8 cellular contexts compared by ENCODE assay signal in the genomic region with DNA sequence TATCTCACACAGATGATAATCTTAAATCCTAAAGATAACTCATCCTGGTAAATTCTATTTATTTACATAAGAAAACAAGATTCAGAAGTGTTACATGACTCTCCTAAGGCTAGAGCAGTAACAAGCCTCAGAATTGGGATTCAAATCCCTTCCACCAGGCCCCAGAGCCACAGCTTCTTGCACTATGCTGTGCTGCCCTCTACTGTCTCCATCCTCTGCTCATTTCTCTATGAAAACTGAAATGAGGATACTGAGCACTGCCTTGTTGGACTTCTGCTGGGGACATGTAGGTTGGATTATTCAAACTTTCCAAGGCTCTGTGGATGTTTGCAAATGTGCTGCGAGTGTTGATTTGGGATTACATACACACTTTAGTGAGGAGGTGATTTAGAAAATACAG. TPM values are rescaled to one million over a fixed set of nuclear protein-coding genes. Genes with fewer than 3 reads are reported as not detected.
DNase-seq lines count a peak whose midpoint lies in the region; ATAC-seq lines count a peak whose summit lies in the region.

No MANE protein-coding gene starts in this region.

- ATAC-seq in activated CD8-positive, alpha-beta memory T cell treated with anti-CD3 and anti-CD28 coated beads, Interleukin-2, amount 10 ng/mL, durations not matched to agents 7 days and 5 days = peak; percentile 55
- ATAC-seq in HG02642 (IDR thresholded peaks at IDR 0.05; ENCODE audit: poor library complexity, unreplicated experiment) (peak; percentile 71), HG02763 (IDR thresholded peaks at IDR 0.05; ENCODE audit: unreplicated experiment) (no peak)

- no peaks in the 10 kb centered on the region for H3K9me3 Mint-ChIP-seq in activated CD8-positive, alpha-beta memory T cell treated with anti-CD3 and anti-CD28 coated beads, Interleukin-2, amount 10 ng/mL, durations not matched to agents 7 days and 5 days (ENCODE audit: low read depth)

- no peak overlapping the region for H3K4me3 Mint-ChIP-seq in activated CD8-positive, alpha-beta memory T cell treated with anti-CD3 and anti-CD28 coated beads, Interleukin-2, amount 10 ng/mL, durations not matched to agents 7 days and 5 days

- no peak overlapping the region for H3K27ac Mint-ChIP-seq in activated CD8-positive, alpha-beta memory T cell treated with anti-CD3 and anti-CD28 coated beads, Interleukin-2, amount 10 ng/mL, durations not matched to agents 7 days and 5 days

- CTCF ChIA-PET in activated CD8-positive, alpha-beta memory T cell treated with anti-CD3 and anti-CD28 coated beads, Interleukin-2, amount 10 ng/mL, durations not matched to agents 7 days and 5 days (lab: Charles Lee) = interaction anchor here (1.2 kb wide), 1 partner anchor 11 kb away, joined by 4 read pairs; no protein-coding TSS in a partner anchor

- H3K4me1 Mint-ChIP-seq in activated CD8-positive, alpha-beta memory T cell treated with anti-CD3 and anti-CD28 coated beads, Interleukin-2, amount 10 ng/mL, durations not matched to agents 7 days and 5 days = no peaks in the 10 kb centered on the region

- DNase-seq in activated CD8-positive, alpha-beta memory T cell treated with anti-CD3 and anti-CD28 coated beads, Interleukin-2, amount 10 ng/mL, durations not matched to agents 7 days and 5 days = no peak
- DNase-seq in activated CD8-positive, alpha-beta memory T cell treated with anti-CD3 and anti-CD28 coated beads for 24 hours = no peak
- DNase-seq in NCI-H226 = peak; percentile 41
- peak; percentile 2 for DNase-seq in amniotic stem cell (lab: John Stamatoyannopoulos, UW)
- DNase-seq in kidney tubule cell (ENCODE audit: low spot score) = peak; percentile 54
- no peak for DNase-seq in GM19240 (ENCODE audit: insufficient read length, low spot score)

- H3K27me3 Mint-ChIP-seq in activated CD8-positive, alpha-beta memory T cell treated with anti-CD3 and anti-CD28 coated beads, Interleukin-2, amount 10 ng/mL, durations not matched to agents 7 days and 5 days = no peaks in the 10 kb centered on the region

- peaks cover 13% of the 10 kb centered on the region for H3K36me3 Mint-ChIP-seq in activated CD8-positive, alpha-beta memory T cell treated with anti-CD3 and anti-CD28 coated beads, Interleukin-2, amount 10 ng/mL, durations not matched to agents 7 days and 5 days

RNA-seq across cellular contexts. Expression of a gene that starts 23.5 kb away (rescaled TPM):
- under 1 TPM in 1 of 2 experiments, not detected in 1; 0.18 TPM for total RNA-seq in activated CD8-positive, alpha-beta memory T cell treated with anti-CD3 and anti-CD28 coated beads, Interleukin-2, amount 10 ng/mL, durations not matched to agents 7 days and 5 days

Comparison
In these comparisons a context has a peak if more than half of its experiments do, and no peak if none do; other contexts are left out.
1. DNase-seq: peak in NCI-H226 (single experiment), amniotic stem cell (single experiment) and kidney tubule cell (single experiment); none in activated CD8-positive, alpha-beta memory T cell treated with anti-CD3 and anti-CD28 coated beads, Interleukin-2, amount 10 ng/mL, durations not matched to agents 7 days and 5 days (single experiment), activated CD8-positive, alpha-beta memory T cell treated with anti-CD3 and anti-CD28 coated beads for 24 hours (single experiment) and GM19240 (single experiment).